Comparison of ENCODE assay signal across 1 cellular context in genomic region chr1:25790472-25790871, GRCh38.
TF ChIP-seq lines count a peak whose summit lies in the region.

No MANE protein-coding gene starts in this region.

TF ChIP-seq in K562, 482 proteins besides CTCF, POLR2A, EP300 and RAD21:
- TF ChIP-seq ETV1 (tag; conservative IDR thresholded peaks at IDR 0.05; ENCODE audit: low read depth) (peak; percentile 63), ARID2 (IDR thresholded peaks at IDR 0.05) (no peak), FOXP1 (CRISPR knock-in tag; IDR thresholded peaks at IDR 0.05) (no peak), ZNF830 (CRISPR knock-in tag; IDR thresholded peaks at IDR 0.05) (no peak), ARHGAP35 (IDR thresholded peaks at IDR 0.05; ENCODE audit: partially characterized antibody) (no peak), ELF1 (tag; IDR thresholded peaks at IDR 0.05) (peak; percentile 43; the same call in 1 of the 2 replicates), TEAD1 (CRISPR knock-in tag; IDR thresholded peaks at IDR 0.05) (peak in 1 of 2 experiments; percentile 57; a peak in 1 of 4 replicates)
